In the genomic region with DNA sequence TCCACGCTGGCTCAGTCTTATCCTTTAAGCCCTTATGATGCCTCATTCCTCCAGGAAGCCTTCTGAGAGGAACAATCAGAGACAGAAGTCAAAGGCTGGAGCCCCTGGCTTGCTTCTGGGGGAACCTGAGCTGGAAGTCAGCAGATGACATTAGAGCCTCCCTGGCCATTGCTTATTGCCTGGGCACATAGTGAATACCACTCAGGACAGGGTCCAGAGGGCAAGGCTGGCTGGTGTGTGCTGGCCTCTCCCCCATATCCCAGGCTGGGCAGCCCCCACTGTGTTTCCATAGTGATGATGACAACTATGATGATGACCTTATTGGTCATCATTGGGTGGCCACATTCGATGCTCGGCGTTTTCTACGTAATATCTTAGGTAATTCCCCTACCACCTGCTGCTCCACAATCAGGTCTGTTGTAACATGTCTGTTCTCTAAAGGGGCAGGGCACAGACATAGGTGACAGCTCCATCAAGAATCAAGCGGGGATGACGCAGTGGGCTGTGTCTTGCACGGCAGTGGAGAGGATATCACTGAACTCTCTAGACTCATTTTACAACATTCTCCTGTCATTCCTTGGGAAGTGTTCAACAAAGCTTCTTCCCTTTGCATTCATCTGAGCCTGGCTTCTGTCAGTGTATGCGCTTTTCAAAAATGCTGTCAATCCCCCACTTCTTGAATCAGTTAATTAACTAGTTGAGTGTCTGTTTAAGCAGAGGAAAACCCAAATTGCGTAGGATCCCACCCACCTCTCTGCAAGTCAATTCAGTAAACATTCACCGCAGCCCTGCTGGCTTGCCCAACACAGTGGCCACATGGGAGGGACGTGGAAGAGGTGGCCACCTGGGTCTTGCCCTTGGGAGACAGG, we compare ENCODE assay signal across 30 cellular contexts.
"Had no signal": no experiment of that assay in that cellular context is flagged by ENCODE, and none has a peak within 500 bp of the region (broad histone marks: within the 10 kb centered on the region; RNA-seq: fewer than 3 reads in every experiment).

No MANE protein-coding gene starts in this region.

- H3K27me3 ChIP-seq: MG63 had no signal

- H3K9me3 ChIP-seq: MG63 had no signal

- H3K9me3 Mint-ChIP-seq: activated naive CD4-positive, alpha-beta T cell treated with anti-CD3 and anti-CD28 coated beads, Interleukin-2, amount 50 U/mL, for 24 hours had no signal

- FAIRE-seq: bronchial epithelial cell, TTC549 had no signal

- H3K27ac Mint-ChIP-seq: activated CD4-positive, alpha-beta T cell treated with anti-CD3 and anti-CD28 coated beads for 36 hours; activated CD8-positive, alpha-beta T cell treated with anti-CD3 and anti-CD28 coated beads, Interleukin-2, amount 10 ng/mL, durations not matched to agents 7 days and 5 days; activated naive CD4-positive, alpha-beta T cell treated with anti-CD3 and anti-CD28 coated beads, Interleukin-2, amount 50 U/mL, for 24 hours; T-cell had no signal

- H3K27ac ChIP-seq: SK-N-MC, VCaP had no signal

- H3K4me3 Mint-ChIP-seq: activated CD4-positive, alpha-beta T cell treated with anti-CD3 and anti-CD28 coated beads for 36 hours; activated CD8-positive, alpha-beta T cell treated with anti-CD3 and anti-CD28 coated beads, Interleukin-2, amount 10 ng/mL, durations not matched to agents 7 days and 5 days; activated naive CD4-positive, alpha-beta T cell treated with anti-CD3 and anti-CD28 coated beads, Interleukin-2, amount 50 U/mL, for 24 hours; central memory CD8-positive, alpha-beta T cell; T-cell had no signal

- H3K36me3 ChIP-seq: MG63 had no signal

- H3K36me3 Mint-ChIP-seq: activated naive CD4-positive, alpha-beta T cell treated with anti-CD3 and anti-CD28 coated beads, Interleukin-2, amount 50 U/mL, for 24 hours; T-cell had no signal

- H3K4me3 ChIP-seq: MG63, SK-N-MC had no signal

- H3K4me1 Mint-ChIP-seq: activated CD4-positive, alpha-beta T cell treated with anti-CD3 and anti-CD28 coated beads for 36 hours; activated naive CD4-positive, alpha-beta T cell treated with anti-CD3 and anti-CD28 coated beads, Interleukin-2, amount 50 U/mL, for 24 hours; central memory CD8-positive, alpha-beta T cell; T-cell had no signal

- DNase-seq: activated CD4-positive, alpha-beta T cell treated with anti-CD3 and anti-CD28 coated beads for 36 hours; activated CD4-positive, CD25-positive, alpha-beta regulatory T cell; activated CD8-positive, alpha-beta memory T cell treated with anti-CD3 and anti-CD28 coated beads, Interleukin-2, amount 50 U/mL, for 48 hours; activated CD8-positive, alpha-beta T cell treated with anti-CD3 and anti-CD28 coated beads, Interleukin-2, amount 10 ng/mL, durations not matched to agents 7 days and 5 days; activated effector memory CD4-positive, alpha-beta T cell treated with Interleukin-2 at 50 U/mL for 16 hours; activated naive CD4-positive, alpha-beta T cell; activated T-cell treated with anti-CD3 and anti-CD28 coated beads, Interleukin-2, amount 50 U/mL, for 1 hour; aorta; MG63; MV-4-11; NCI-H1092 treated with DMSO at 0.1 percent for 48 hours; NCI-H1417 treated with DMSO at 0.1 percent for 48 hours; NCI-H1694; NCI-H2029 treated with DMSO at 0.1 percent for 48 hours; NCI-H510A treated with DMSO at 0.1 percent for 48 hours; NCI-H69; NK-92 treated with Interleukin-12 subunit alpha and Interleukin-12 subunit beta, amount 100 ng/mL, for 24 hours; OCI-M1; RPMI8226; T-cell; T-helper 2 cell; T1000 had no signal

- ATAC-seq: activated CD4-positive, alpha-beta T cell treated with anti-CD3 and anti-CD28 coated beads for 36 hours; activated CD8-positive, alpha-beta T cell treated with anti-CD3 and anti-CD28 coated beads, Interleukin-2, amount 10 ng/mL, durations not matched to agents 7 days and 5 days; Panc1; Right ventricle myocardium inferior; T-cell had no signal
